Comparison of ENCODE assay signal across 8 cellular contexts in the genomic region with DNA sequence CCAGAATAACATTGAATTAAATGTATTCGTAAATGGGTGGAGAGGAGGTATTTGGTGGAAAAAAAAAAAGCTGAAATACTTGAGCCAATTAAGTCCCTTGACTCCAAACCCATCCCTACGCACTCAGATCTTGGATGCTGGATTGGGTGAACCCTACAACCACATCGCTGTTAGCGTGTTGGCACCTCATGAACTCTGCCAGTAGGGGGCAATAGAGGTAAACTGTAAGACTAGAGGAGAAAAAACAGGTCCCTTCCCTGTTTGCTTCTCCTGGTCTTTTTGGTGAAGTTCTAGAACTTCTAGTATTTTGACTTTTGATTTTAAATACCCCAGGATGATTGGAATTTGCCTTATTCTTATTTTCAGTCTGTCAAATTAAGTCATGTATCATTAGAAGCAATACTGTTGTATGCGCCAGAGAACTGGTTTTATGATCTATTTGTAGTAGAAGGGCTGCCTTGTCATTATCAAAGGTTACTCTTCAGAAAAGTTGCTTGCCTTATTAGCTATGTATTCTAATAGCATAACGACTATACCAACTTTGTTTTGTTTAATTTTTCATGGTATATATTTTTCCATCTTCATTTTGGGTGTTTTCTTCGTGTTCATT. TPM values are rescaled to one million over a fixed set of nuclear protein-coding genes. Genes with fewer than 3 reads are reported as not detected.
A peak's percentile ranks its signal among the peaks of the same experiment; 100 is the strongest.
DNase-seq lines count a peak whose midpoint lies in the region; ATAC-seq, FAIRE-seq and TF ChIP-seq lines count a peak whose summit lies in the region.

No MANE protein-coding gene starts in this region.

- no peaks in the 10 kb centered on the region for H3K9me1 ChIP-seq in IMR-90 (ENCODE audit: insufficient read depth, low read length)

- no peaks in the 10 kb centered on the region for H3K4me1 ChIP-seq in GM23338 (ENCODE audit: insufficient read depth)
- H3K4me1 ChIP-seq in IMR-90 (ENCODE audit: control insufficient read depth, insufficient read depth, low read length), result no peaks in the 10 kb centered on the region

- intact Hi-C loops in IMR-90 (cut with micrococcal nuclease), result no loop called here

- H4K20me1 ChIP-seq in GM23338 (replicated peaks; ENCODE audit: insufficient read depth) (no peaks in the 10 kb centered on the region), IMR-90 (ENCODE audit: insufficient read depth, low read length) (no peaks in the 10 kb centered on the region)

- H3K4me2 ChIP-seq in GM23338, result no peak overlapping the region
- no peak overlapping the region for H3K4me2 ChIP-seq in IMR-90 (ENCODE audit: low read depth, low read length)

- H3K27me3 Mint-ChIP-seq in GM23338 (ENCODE audit: insufficient read depth, low read depth, poor library complexity), result no peaks in the 10 kb centered on the region

- no peak overlapping the region for H4K5ac ChIP-seq in IMR-90 (ENCODE audit: low read depth, low read length)

- no peak overlapping the region for H3K27ac Mint-ChIP-seq in GM23338

- peaks cover 22% of the 10 kb centered on the region; the same call in 2 of the 3 replicates for H3K9me3 Mint-ChIP-seq in GM23338

- no peaks in the 10 kb centered on the region for H3K27me3 ChIP-seq in GM23338 (ENCODE audit: insufficient read depth)
- H3K27me3 ChIP-seq in IMR-90 (ENCODE audit: control insufficient read depth, insufficient read depth, low read length), result no peaks in the 10 kb centered on the region

- H3K23ac ChIP-seq in IMR-90 (ENCODE audit: low read depth, low read length), result no peak overlapping the region

- DNase-seq in GDM1 (lab: John Stamatoyannopoulos, UW) (peak; percentile 40), GM23338 (ENCODE audit: low spot score) (peak; percentile 97), IMR-90 (peak; percentile 27), SHP77 (lab: John Stamatoyannopoulos, UW) (peak; percentile 43 to 71), mucosa of gallbladder (ENCODE audit: low spot score) (peak; percentile 17)
- DNase-seq in activated CD4-positive, CD25-positive, alpha-beta regulatory T cell treated with anti-CD3 and anti-CD28 coated beads, Interleukin-2, amount 50 U/mL, for 72 hours, result no peak

- no peaks in the 10 kb centered on the region for H3F3A ChIP-seq in GM23338 (replicated peaks; ENCODE audit: low read depth)

- no peaks in the 10 kb centered on the region for H3K36me3 Mint-ChIP-seq in GM23338 (ENCODE audit: low read depth)

- CTCF ChIA-PET in IMR-90 (lab: Yijun Ruan, JAX), result no interaction called here

- H3K4me1 Mint-ChIP-seq in GM23338, result no peaks in the 10 kb centered on the region

- H3K9me3 ChIP-seq in IMR-90 (ENCODE audit: control insufficient read depth, insufficient read depth, low read length), result peaks cover 2% of the 10 kb centered on the region; the same call in 1 of the 2 replicates

- H3K9ac ChIP-seq in IMR-90 (ENCODE audit: low read depth, low read length), result no peak overlapping the region

- H2AK5ac ChIP-seq in IMR-90 (ENCODE audit: low read depth, low read length), result no peak overlapping the region

- no peak overlapping the region for H3K4ac ChIP-seq in IMR-90 (ENCODE audit: low read depth, low read length)

- no CpG with 5 or more reads among the region's 7 CpGs for WGBS in IMR-90 (ENCODE audit: extremely low coverage in 2 of 2, insufficient read length in 1 of 2), 2 experiments

- H3K36me3 ChIP-seq in GM23338 (ENCODE audit: insufficient read depth) (no peaks in the 10 kb centered on the region), IMR-90 (ENCODE audit: control insufficient read depth, insufficient read depth, low read length) (no peaks in the 10 kb centered on the region)

- peak; percentile 83 for FAIRE-seq in A204.1 (lab: Jason Lieb, UNC)
- FAIRE-seq in colon (lab: Jason Lieb, UNC), result peak; percentile 55

- H3K4me3 ChIP-seq in GM23338 (no peak overlapping the region), IMR-90 (ENCODE audit: insufficient read depth, low read depth, low read length) (no peak overlapping the region)

- no peaks in the 10 kb centered on the region for H3K9me2 ChIP-seq in GM23338 (ENCODE audit: insufficient read depth)

- no peak overlapping the region for H2BK20ac ChIP-seq in IMR-90 (ENCODE audit: low read depth, low read length)

- H2AK9ac ChIP-seq in IMR-90 (replicated peaks; ENCODE audit: low read depth, low read length, poor library complexity), result no peak overlapping the region

- dilution Hi-C loops in IMR-90 (cut with HindIII; ENCODE audit: low sequenced_read_pairs, unreplicated experiment), result no loop called here

- no peak overlapping the region for H2BK15ac ChIP-seq in IMR-90 (ENCODE audit: low read depth, low read length)

- H3K56ac ChIP-seq in IMR-90 (ENCODE audit: extremely low read depth, insufficient read depth, low read length), result no peak overlapping the region

- no peak overlapping the region for H2BK120ac ChIP-seq in IMR-90 (ENCODE audit: low read depth, low read length)

- TF ChIP-seq POLR2A in IMR-90 (IDR thresholded peaks at IDR 0.05; ENCODE audit: low read depth, low read length), result no peak

- ATAC-seq in GM23338 (peak; percentile 92), IMR-90 (ENCODE audit: low read depth) (no peak)

- no peak overlapping the region for H3K4me3 Mint-ChIP-seq in GM23338

- H3K27ac ChIP-seq in GM23338 (ENCODE audit: low read depth) (no peak overlapping the region), IMR-90 (ENCODE audit: insufficient read depth, low read length) (no peak overlapping the region)

- no peaks in the 10 kb centered on the region for H3K79me1 ChIP-seq in IMR-90 (ENCODE audit: low read depth in 1 of 2, low read length in 2 of 2)

- H4K91ac ChIP-seq in IMR-90 (ENCODE audit: insufficient read depth, low read depth, low read length), result no peak overlapping the region

- H4K8ac ChIP-seq in IMR-90 (ENCODE audit: low read depth in 2 of 2, low read length in 2 of 2), result no peak overlapping the region

- peak; percentile 51 for TF ChIP-seq RAD21 in IMR-90 (IDR thresholded peaks at IDR 0.05; ENCODE audit: low read length)

- POLR2A ChIA-PET in IMR-90 (lab: Charles Lee; ENCODE audit: unreplicated experiment), result no interaction called here

- no peak overlapping the region for H2AFZ ChIP-seq in GM23338
- no peak overlapping the region for H2AFZ ChIP-seq in IMR-90 (replicated peaks; ENCODE audit: low read length, poor library complexity)

- H3K79me2 ChIP-seq in GM23338 (replicated peaks; ENCODE audit: insufficient read depth), result no peaks in the 10 kb centered on the region

- peak; percentile 93 to 94 for TF ChIP-seq CTCF in GM23338 (conservative IDR thresholded peaks at IDR 0.05; ENCODE audit: low read depth in 2 of 2)
- peak; percentile 47 for TF ChIP-seq CTCF in IMR-90 (conservative IDR thresholded peaks at IDR 0.05; ENCODE audit: low read depth, low read length)

- no peak overlapping the region for H3K18ac ChIP-seq in IMR-90 (ENCODE audit: low read depth, low read length)

- in situ Hi-C loops in IMR-90 (cut with MboI; ENCODE audit: low sequenced_read_pairs), result no loop called here

- no peak overlapping the region for H2BK5ac ChIP-seq in IMR-90 (ENCODE audit: low read depth, low read length, poor library complexity, severe bottlenecking)

- no peak overlapping the region for H3K14ac ChIP-seq in IMR-90 (replicated peaks; ENCODE audit: low read depth, low read length)

- BruUV-seq in IMR-90 (replicated peaks; lab: Mats Ljungman, UMichigan), result no TSS peak

TF ChIP-seq in IMR-90, 13 proteins besides CTCF, POLR2A, EP300 and RAD21:
- TF ChIP-seq ELK1 (IDR thresholded peaks at IDR 0.05; ENCODE audit: borderline replicate concordance, low read depth, low read length) (no peak), MXI1 (IDR thresholded peaks at IDR 0.05; ENCODE audit: borderline replicate concordance, low read depth, low read length) (no peak), MAZ (IDR thresholded peaks at IDR 0.05; ENCODE audit: borderline replicate concordance, low read depth, low read length) (no peak)

RNA-seq across cellular contexts. Expression of gene OR13G1, which starts 1.9 kb away (rescaled TPM):
- total RNA-seq in GM23338 (2014; rRNA removed; shearing (Covaris generic)), result not detected in 2 replicates
- polyA plus RNA-seq in GM23338 (2016; fragmentation: Nextera tagmentation; extraction: Ambion mirVana) (not detected in 2 replicates), IMR-90 (2012; rRNA removed) (not detected in 2 replicates)
- total RNA-seq in IMR-90 (2012; rRNA removed) (not detected in 2 replicates), mucosa of gallbladder (not detected)
- polyA plus RNA-seq in IMR-90 (2012; cell fraction: cytosol; rRNA removed), result not detected in 2 replicates
- polyA plus RNA-seq in IMR-90 (2012; cell fraction: nucleus; rRNA removed; ENCODE audit: low replicate concordance), result not detected in 2 replicates

RNA-seq across cellular contexts. Expression of gene OR6F1, which starts 35.1 kb away (rescaled TPM):
- not detected in 2 replicates for total RNA-seq in GM23338 (2014; rRNA removed; shearing (Covaris generic))
- polyA plus RNA-seq in GM23338 (2016; fragmentation: Nextera tagmentation; extraction: Ambion mirVana), result not detected in 2 replicates
- total RNA-seq in IMR-90 (2012; rRNA removed), result not detected in 2 replicates
- polyA plus RNA-seq in IMR-90 (2012; rRNA removed), result not detected in 2 replicates
- not detected in 2 replicates for polyA plus RNA-seq in IMR-90 (2012; cell fraction: cytosol; rRNA removed)
- not detected in 2 replicates for polyA plus RNA-seq in IMR-90 (2012; cell fraction: nucleus; rRNA removed; ENCODE audit: low replicate concordance)
- total RNA-seq in mucosa of gallbladder, result not detected

RNA-seq across cellular contexts. Expression of gene OR14K1, which starts 57.0 kb away (rescaled TPM):
- total RNA-seq in GM23338 (2014; rRNA removed; shearing (Covaris generic)), result 0.31 TPM in 1 of 2 replicates, not detected in the other
- not detected in 2 replicates for polyA plus RNA-seq in GM23338 (2016; fragmentation: Nextera tagmentation; extraction: Ambion mirVana)
- not detected in 2 replicates for total RNA-seq in IMR-90 (2012; rRNA removed)
- polyA plus RNA-seq in IMR-90 (2012; rRNA removed), result not detected in 2 replicates
- not detected in 2 replicates for polyA plus RNA-seq in IMR-90 (2012; cell fraction: cytosol; rRNA removed)
- not detected in 2 replicates for polyA plus RNA-seq in IMR-90 (2012; cell fraction: nucleus; rRNA removed; ENCODE audit: low replicate concordance)
- not detected for total RNA-seq in mucosa of gallbladder
